In genomic region chr5:6578676-6579343, GRCh38 we compare ENCODE assay signal across 28 cellular contexts.
"Had no signal": no experiment of that assay in that cellular context is flagged by ENCODE, and none has a peak within 500 bp of the region (broad histone marks: within the 10 kb centered on the region; RNA-seq: fewer than 3 reads in every experiment).

No MANE protein-coding gene starts in this region.

- H3K27me3 ChIP-seq: ascending aorta had no signal

- DNase-seq: activated CD4-positive, alpha-beta memory T cell treated with anti-CD3 and anti-CD28 coated beads, Interleukin-2, amount 10 ng/mL, durations not matched to agents 7 days and 5 days; activated CD4-positive, alpha-beta T cell treated with anti-CD3 and anti-CD28 coated beads for 36 hours; activated CD4-positive, alpha-beta T cell treated with anti-CD3 and anti-CD28 coated beads, Interleukin-2, amount 50 U/mL, for 1 hour; activated effector memory CD4-positive, alpha-beta T cell treated with anti-CD3 and anti-CD28 coated beads, Interleukin-2, amount 50 U/mL, for 16 hours; activated naive CD4-positive, alpha-beta T cell treated with Interleukin-2 at 50 U/mL for 16 hours; activated naive CD8-positive, alpha-beta T cell treated with anti-CD3 and anti-CD28 coated beads, Interleukin-2, amount 50 U/mL, for 24 hours; activated T-cell treated with anti-CD3 and anti-CD28 coated beads, Interleukin-2, amount 50 U/mL, for 4 hours; amniotic stem cell; caudate nucleus; IMR-90; Kasumi-1; KBM-7; NCI-H1048; NCI-H146; NCI-H1930; NCI-H2171; NCI-H2227 treated with DMSO at 0.1 percent for 48 hours; NCI-H446 treated with DMSO at 0.1 percent for 48 hours; NCI-H526; NCI-H774; NK-92 treated with Interleukin-12 subunit alpha and Interleukin-12 subunit beta, amount 100 ng/mL, for 24 hours; OCI-M1; RPMI8226; T-helper 1 cell; WERI-Rb-1 had no signal

- H3K9me3 Mint-ChIP-seq: activated CD4-positive, alpha-beta memory T cell treated with anti-CD3 and anti-CD28 coated beads, Interleukin-2, amount 10 ng/mL, durations not matched to agents 7 days and 5 days; activated naive CD4-positive, alpha-beta T cell treated with anti-CD3 and anti-CD28 coated beads, Interleukin-2, amount 50 U/mL, for 72 hours; activated naive CD8-positive, alpha-beta T cell treated with anti-CD3 and anti-CD28 coated beads, Interleukin-2, amount 50 U/mL, for 24 hours; activated T-cell treated with anti-CD3 and anti-CD28 coated beads, Interleukin-2, amount 50 U/mL, for 4 hours had no signal

- H3K4me3 ChIP-seq: ascending aorta, SK-N-MC had no signal

- H3K4me3 Mint-ChIP-seq: activated CD4-positive, alpha-beta memory T cell treated with anti-CD3 and anti-CD28 coated beads, Interleukin-2, amount 10 ng/mL, durations not matched to agents 7 days and 5 days; activated CD4-positive, alpha-beta T cell treated with anti-CD3 and anti-CD28 coated beads for 36 hours; activated naive CD8-positive, alpha-beta T cell treated with anti-CD3 and anti-CD28 coated beads, Interleukin-2, amount 50 U/mL, for 24 hours; activated T-cell treated with anti-CD3 and anti-CD28 coated beads, Interleukin-2, amount 50 U/mL, for 4 hours had no signal

- H3K9me3 ChIP-seq: ascending aorta had no signal

- H3K27ac Mint-ChIP-seq: activated CD4-positive, alpha-beta memory T cell treated with anti-CD3 and anti-CD28 coated beads, Interleukin-2, amount 10 ng/mL, durations not matched to agents 7 days and 5 days; activated CD4-positive, alpha-beta T cell treated with anti-CD3 and anti-CD28 coated beads for 36 hours; activated naive CD4-positive, alpha-beta T cell treated with anti-CD3 and anti-CD28 coated beads, Interleukin-2, amount 50 U/mL, for 72 hours; activated naive CD8-positive, alpha-beta T cell treated with anti-CD3 and anti-CD28 coated beads, Interleukin-2, amount 50 U/mL, for 24 hours had no signal

- H3K4me1 Mint-ChIP-seq: activated naive CD8-positive, alpha-beta T cell treated with anti-CD3 and anti-CD28 coated beads, Interleukin-2, amount 50 U/mL, for 24 hours had no signal

- H3K27ac ChIP-seq: ascending aorta, SK-N-MC, WERI-Rb-1 had no signal

- H3K36me3 ChIP-seq: ascending aorta, WERI-Rb-1 had no signal

- H3K36me3 Mint-ChIP-seq: activated naive CD4-positive, alpha-beta T cell treated with anti-CD3 and anti-CD28 coated beads, Interleukin-2, amount 50 U/mL, for 72 hours had no signal
